In genomic region chr16:72400257-72401078, GRCh38 we compare ENCODE assay signal across 7 cellular contexts.
DNase-seq lines count a peak whose midpoint lies in the region; ATAC-seq, FAIRE-seq and TF ChIP-seq lines count a peak whose summit lies in the region.

No MANE protein-coding gene starts in this region.

- H3K36me3 ChIP-seq in DND-41 (ENCODE audit: insufficient read depth, low read length) (no peaks in the 10 kb centered on the region), prostate gland (no peaks in the 10 kb centered on the region)

- no peak overlapping the region for H3K9ac ChIP-seq in DND-41 (ENCODE audit: low read depth, low read length)

- H3K27ac ChIP-seq in DND-41 (ENCODE audit: low read length) (no peak overlapping the region), prostate gland (no peak overlapping the region)

- H3K4me3 ChIP-seq in DND-41 (ENCODE audit: low read depth in 1 of 2, low read length in 2 of 2) (no peak overlapping the region), prostate gland (no peak overlapping the region)

- H3K9me3 ChIP-seq in DND-41 (ENCODE audit: insufficient read depth, low read length, severe bottlenecking) (no peaks in the 10 kb centered on the region), prostate gland (no peaks in the 10 kb centered on the region)

- H4K20me1 ChIP-seq in DND-41 (ENCODE audit: insufficient read depth, low read length), result no peaks in the 10 kb centered on the region

- intact Hi-C loops in prostate gland (cut with DNase I), result no loop called here

- TF ChIP-seq CTCF in DND-41 (IDR thresholded peaks at IDR 0.05; ENCODE audit: borderline replicate concordance, extremely low read depth, low read length, poor library complexity, severe bottlenecking) (peak; percentile 78), prostate gland (IDR thresholded peaks at IDR 0.05) (peak; percentile 43 to 53 (median 46))

- H3K27me3 ChIP-seq in DND-41 (ENCODE audit: insufficient read depth, low read length, poor library complexity) (no peaks in the 10 kb centered on the region), prostate gland (replicated peaks; ENCODE audit: insufficient read depth) (no peaks in the 10 kb centered on the region)

- ATAC-seq in DND-41 (ENCODE audit: insufficient read depth, low read depth) (peak; percentile 81), GM21515 (IDR thresholded peaks at IDR 0.05; ENCODE audit: unreplicated experiment) (peak; percentile 78), HG02588 (IDR thresholded peaks at IDR 0.05; ENCODE audit: unreplicated experiment) (no peak)

- H3K4me1 ChIP-seq in DND-41 (ENCODE audit: insufficient read depth, low read length) (no peaks in the 10 kb centered on the region), prostate gland (replicated peaks) (no peaks in the 10 kb centered on the region)

- TF ChIP-seq POLR2A in prostate gland (IDR thresholded peaks at IDR 0.05), result no peak

- H2AFZ ChIP-seq in DND-41 (ENCODE audit: low read depth, low read length), result no peak overlapping the region

- WGBS in prostate gland, result 44% methylated on average over 6 of the region's 6 CpGs

- DNase-seq in DND-41 (peak; percentile 54), NCI-H2081 (lab: John Stamatoyannopoulos, UW) (peak; percentile 31 to 45), frontal cortex (ENCODE audit: low spot score in 2 of 2) (peak in 1 of 2 donors; percentile 39), prostate gland (ENCODE audit: low spot score) (peak; percentile 12)
- peak; percentile 31 for DNase-seq in activated CD4-positive, alpha-beta T cell treated with anti-CD3 and anti-CD28 coated beads for 48 hours

- H3K4me2 ChIP-seq in DND-41 (ENCODE audit: insufficient read depth, low read length), result no peak overlapping the region

- peak; percentile 95 for FAIRE-seq in frontal cortex (lab: Jason Lieb, UNC)

- no peaks in the 10 kb centered on the region for H3K79me2 ChIP-seq in DND-41 (ENCODE audit: insufficient read depth, low read length)
